Comparison of ENCODE assay signal across 11 cellular contexts in the genomic region with DNA sequence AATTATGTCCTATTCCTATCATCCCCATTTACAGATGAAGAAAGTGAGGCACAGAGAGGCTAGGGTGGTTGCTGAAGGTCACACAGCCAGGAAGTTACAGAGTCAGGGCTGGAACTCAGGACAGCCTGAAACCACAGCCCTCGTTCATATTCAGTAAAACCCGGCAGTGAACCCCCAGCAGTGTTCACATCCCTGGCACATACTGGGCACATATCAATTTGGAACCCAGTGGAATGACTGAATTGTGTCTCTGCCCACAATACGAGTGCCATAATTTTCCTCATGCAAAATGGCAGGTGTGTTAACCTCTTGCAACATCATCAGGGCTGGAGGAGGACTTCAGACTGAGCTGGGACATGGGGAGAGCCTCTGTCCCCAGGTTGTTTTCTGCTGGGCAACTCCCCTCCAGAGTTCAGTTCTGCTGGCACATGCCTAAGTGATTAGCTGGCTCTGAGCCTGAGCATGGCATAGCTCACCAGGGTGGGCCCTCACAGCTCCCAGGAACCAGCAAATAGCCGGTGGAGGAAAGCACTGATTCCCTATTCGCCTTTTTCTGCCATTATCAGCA. TPM values are rescaled to one million over a fixed set of nuclear protein-coding genes. Genes with fewer than 3 reads are reported as not detected.
DNase-seq lines count a peak whose midpoint lies in the region; ATAC-seq and TF ChIP-seq lines count a peak whose summit lies in the region.
"Had no signal": no experiment of that assay in that cellular context is flagged by ENCODE, and none has a peak within 500 bp of the region (broad histone marks: within the 10 kb centered on the region; RNA-seq: fewer than 3 reads in every experiment).

No MANE protein-coding gene starts in this region.

- H3K27ac ChIP-seq in ascending aorta, result peak overlapping the region; percentile 0 to 10
- H3K27ac ChIP-seq in right lobe of liver, result peak overlapping the region in 1 of 3 donors; percentile 50
- H3K27ac ChIP-seq in uterus, result peak overlapping the region; percentile 25 to 43

- H3K4me1 Mint-ChIP-seq in natural killer cell, result peaks cover 35 to 39% of the 10 kb centered on the region in 2 donors
- H3K4me1 Mint-ChIP-seq in natural killer cell treated with Interleukin-12 subunit alpha and Interleukin-12 subunit beta and Interleukin-15 and Interleukin-18, amount 100 ng/mL, for 72 hours (ENCODE audit: low read depth in 2 of 2), result peaks cover 27 to 30% of the 10 kb centered on the region in 2 donors

- no peak for DNase-seq in natural killer cell
- DNase-seq in natural killer cell treated with Interleukin-12 subunit alpha and Interleukin-12 subunit beta and Interleukin-15 and Interleukin-18, amount 100 ng/mL, for 72 hours (ENCODE audit: low spot score), result no peak
- peak in 1 of 2 donors; percentile 19 for DNase-seq in ascending aorta (ENCODE audit: low spot score in 2 of 2)
- peak; percentile 32 to 74 (median 67) for DNase-seq in right lobe of liver
- no peak for DNase-seq in uterus
- no peak for DNase-seq in NK-92 treated with Interleukin-12 subunit alpha and Interleukin-12 subunit beta, amount 100 ng/mL, for 24 hours (lab: John Stamatoyannopoulos, UW)
- no peak for DNase-seq in posterior vena cava (ENCODE audit: low spot score)
- DNase-seq in GM13977 (ENCODE audit: low spot score), result no peak
- DNase-seq: activated CD4-positive, alpha-beta memory T cell treated with anti-CD3 and anti-CD28 coated beads for 36 hours; NCI-H1694; SHP77 had no signal

- no peaks in the 10 kb centered on the region for H3K27me3 Mint-ChIP-seq in natural killer cell (ENCODE audit: low read depth in 2 of 2)
- H3K27me3 Mint-ChIP-seq in natural killer cell treated with Interleukin-12 subunit alpha and Interleukin-12 subunit beta and Interleukin-15 and Interleukin-18, amount 100 ng/mL, for 72 hours, result no peaks in the 10 kb centered on the region
- H3K27me3 Mint-ChIP-seq: activated CD4-positive, alpha-beta memory T cell treated with anti-CD3 and anti-CD28 coated beads for 36 hours had no signal

- no peaks in the 10 kb centered on the region for H3K9me3 ChIP-seq in ascending aorta
- no peaks in the 10 kb centered on the region for H3K9me3 ChIP-seq in right lobe of liver
- no peaks in the 10 kb centered on the region for H3K9me3 ChIP-seq in uterus

- H3K27me3 ChIP-seq in ascending aorta (no peaks in the 10 kb centered on the region), right lobe of liver (no peaks in the 10 kb centered on the region), uterus (no peaks in the 10 kb centered on the region)

- peak overlapping the region; percentile 13 for H3K4me3 Mint-ChIP-seq in natural killer cell
- H3K4me3 Mint-ChIP-seq in natural killer cell treated with Interleukin-12 subunit alpha and Interleukin-12 subunit beta and Interleukin-15 and Interleukin-18, amount 100 ng/mL, for 72 hours, result no peak overlapping the region

- H3K36me3 Mint-ChIP-seq in natural killer cell, result peaks cover 7% of the 10 kb centered on the region
- peaks cover 11% of the 10 kb centered on the region for H3K36me3 Mint-ChIP-seq in natural killer cell treated with Interleukin-12 subunit alpha and Interleukin-12 subunit beta and Interleukin-15 and Interleukin-18, amount 100 ng/mL, for 72 hours

- no peaks in the 10 kb centered on the region for H3K9me3 Mint-ChIP-seq in natural killer cell
- no peaks in the 10 kb centered on the region for H3K9me3 Mint-ChIP-seq in natural killer cell treated with Interleukin-12 subunit alpha and Interleukin-12 subunit beta and Interleukin-15 and Interleukin-18, amount 100 ng/mL, for 72 hours
- H3K9me3 Mint-ChIP-seq: activated CD4-positive, alpha-beta memory T cell treated with anti-CD3 and anti-CD28 coated beads for 36 hours had no signal

- intact Hi-C loops in natural killer cell (cut with micrococcal nuclease) (loop anchor here (5.0 kb wide), 1 partner anchor 277 kb away; the partner anchor contains the start of genes FAM216A and GPN3), ascending aorta (cut with DNase I) (loop anchor here (2.0 to 10.0 kb wide), 5 partner anchors 100 to 1030 kb away; partner anchors contain the start of genes ARPC3, FAM222A, RAD9B and TCTN1), right lobe of liver (cut with DNase I) (no loop called here), uterus (cut with DNase I; ENCODE audit: low total_unique reads) (no loop called here), posterior vena cava (cut with DNase I) (no loop called here)

- ATAC-seq in natural killer cell (no peak), right lobe of liver (peak; percentile 37 to 54 (median 39))
- ATAC-seq in natural killer cell treated with Interleukin-12 subunit alpha and Interleukin-12 subunit beta and Interleukin-15 and Interleukin-18, amount 100 ng/mL, for 72 hours, result no peak

- H3K36me3 ChIP-seq in ascending aorta, result no peaks in the 10 kb centered on the region
- H3K36me3 ChIP-seq in right lobe of liver, result no peaks in the 10 kb centered on the region
- no peaks in the 10 kb centered on the region for H3K36me3 ChIP-seq in uterus

- 43% methylated on average over 3 of the region's 5 CpGs for WGBS in right lobe of liver (ENCODE audit: insufficient coverage, low coverage, low lambda C conversion rate, missing lambda C conversion rate)

- TF ChIP-seq CTCF in natural killer cell (IDR thresholded peaks at IDR 0.05) (no peak), ascending aorta (IDR thresholded peaks at IDR 0.05) (no peak), right lobe of liver (IDR thresholded peaks at IDR 0.05) (no peak), uterus (IDR thresholded peaks at IDR 0.05) (no peak), GM13977 (IDR thresholded peaks at IDR 0.05; ENCODE audit: extremely low read depth, insufficient read depth, missing control alignments) (no peak)

- peak overlapping the region; percentile 23 to 95 for H3K27ac Mint-ChIP-seq in natural killer cell
- H3K27ac Mint-ChIP-seq in natural killer cell treated with Interleukin-12 subunit alpha and Interleukin-12 subunit beta and Interleukin-15 and Interleukin-18, amount 100 ng/mL, for 72 hours, result no peak overlapping the region

- H3K4me1 ChIP-seq in ascending aorta (peaks cover 0 to 20% of the 10 kb centered on the region in 2 donors), right lobe of liver (peaks cover 0 to 32% (median 12%) of the 10 kb centered on the region in 4 donors), uterus (no peaks in the 10 kb centered on the region)

- H3K4me3 ChIP-seq in ascending aorta, result no peak overlapping the region
- no peak overlapping the region for H3K4me3 ChIP-seq in right lobe of liver
- no peak overlapping the region for H3K4me3 ChIP-seq in uterus

- TF ChIP-seq POLR2A in right lobe of liver (IDR thresholded peaks at IDR 0.05) (no peak), uterus (IDR thresholded peaks at IDR 0.05) (no peak)

- in situ Hi-C loops in GM13977 (cut with MboI; ENCODE audit: low pct_unique_long_range_greater_than_20kb, low sequenced_read_pairs, unreplicated experiment), result no loop called here

RNA-seq across cellular contexts. Expression of gene PPP1CC, which starts 2.1 kb away (rescaled TPM):
- 100 to 1,000 TPM; 114 to 121 (median 117) TPM for total RNA-seq in natural killer cell
- total RNA-seq in natural killer cell treated with Interleukin-12 subunit alpha and Interleukin-12 subunit beta and Interleukin-15 and Interleukin-18, amount 100 ng/mL, for 72 hours, result 100 to 1,000 TPM; 140 to 143 TPM
- 39.8 TPM for total RNA-seq in ascending aorta
- 10 to 100 TPM; 32.8 to 51.7 (median 36.2) TPM for total RNA-seq in right lobe of liver
- total RNA-seq in uterus, result 100 to 1,000 TPM; 110 to 224 (median 134) TPM
- total RNA-seq in posterior vena cava, result 10 to 100 TPM; 91.0 to 98.0 TPM

RNA-seq across cellular contexts. Expression of gene HVCN1, which starts 55.9 kb away (rescaled TPM):
- total RNA-seq in natural killer cell (10 to 100 TPM; 12.5 to 18.4 (median 18.0) TPM), ascending aorta (1.3 TPM), right lobe of liver (1 to 10 TPM in 5 of 6 experiments, under 1 TPM in 1; 0.55 to 2.4 (median 1.6) TPM), uterus (10 to 100 TPM in 3 of 4 donors, 1 to 10 TPM in 1; 3.8 to 18.1 (median 14.0) TPM), posterior vena cava (1 to 10 TPM; 3.6 to 8.5 TPM)
- 1 to 10 TPM in 1 of 2 donors, under 1 TPM in 1; 1.00 to 3.3 TPM for total RNA-seq in natural killer cell treated with Interleukin-12 subunit alpha and Interleukin-12 subunit beta and Interleukin-15 and Interleukin-18, amount 100 ng/mL, for 72 hours

Comparison
In these comparisons a context has a peak if more than half of its experiments do, and no peak if none do; other contexts are left out.
1. H3K27ac Mint-ChIP-seq: peak in natural killer cell (2 of 2); none in natural killer cell treated with Interleukin-12 subunit alpha and Interleukin-12 subunit beta and Interleukin-15 and Interleukin-18, amount 100 ng/mL, for 72 hours (0 of 2).
2. ATAC-seq: peak in right lobe of liver (4 of 4); none in natural killer cell (0 of 3) and natural killer cell treated with Interleukin-12 subunit alpha and Interleukin-12 subunit beta and Interleukin-15 and Interleukin-18, amount 100 ng/mL, for 72 hours (0 of 2).
3. DNase-seq: peak in right lobe of liver (3 of 3); none in natural killer cell (single experiment), natural killer cell treated with Interleukin-12 subunit alpha and Interleukin-12 subunit beta and Interleukin-15 and Interleukin-18, amount 100 ng/mL, for 72 hours (single experiment), uterus (0 of 2), NK-92 treated with Interleukin-12 subunit alpha and Interleukin-12 subunit beta, amount 100 ng/mL, for 24 hours (single experiment), posterior vena cava (single experiment) and GM13977 (single experiment).
4. intact Hi-C loops: an anchor here in natural killer cell (5.0 kb wide) and ascending aorta (2.0 to 10.0 kb wide); none called in right lobe of liver, uterus and posterior vena cava.